In genomic region chr20:34637245-34638185, GRCh38 we compare ENCODE assay signal across 11 cellular contexts. TPM values are rescaled to one million over a fixed set of nuclear protein-coding genes. Genes with fewer than 3 reads are reported as not detected.
A peak's percentile ranks its signal among the peaks of the same experiment; 100 is the strongest.
DNase-seq lines count a peak whose midpoint lies in the region; ATAC-seq, FAIRE-seq and TF ChIP-seq lines count a peak whose summit lies in the region.
"Had no signal": no experiment of that assay in that cellular context is flagged by ENCODE, and none has a peak within 500 bp of the region (broad histone marks: within the 10 kb centered on the region; RNA-seq: fewer than 3 reads in every experiment).

No MANE protein-coding gene starts in this region.

- 0 out of 4 replicates have a peak, but pooled peaks cover 0 to 3% of the 10 kb centered on the region in 2 experiments for H3K79me1 ChIP-seq in IMR-90 (ENCODE audit: low read depth in 1 of 2, low read length in 2 of 2)

- no peak for TF ChIP-seq POLR2A in IMR-90 (IDR thresholded peaks at IDR 0.05; ENCODE audit: low read depth, low read length)
- TF ChIP-seq POLR2A in HepG2 (IDR thresholded peaks at IDR 0.05; ENCODE audit: insufficient read depth in 1 of 2, low read depth in 2 of 2, low read length in 2 of 2) = no peak

- peak overlapping the region; percentile 57; the same call in 1 of the 2 replicates for H3K23ac ChIP-seq in IMR-90 (ENCODE audit: low read depth, low read length)

- H3K9me3 ChIP-seq in IMR-90 (ENCODE audit: control insufficient read depth, insufficient read depth, low read length) (no peaks in the 10 kb centered on the region), HepG2 (ENCODE audit: low read length) (no peaks in the 10 kb centered on the region)

- H3K4ac ChIP-seq in IMR-90 (ENCODE audit: low read depth, low read length) = peak overlapping the region; percentile 82

- peak overlapping the region in 1 of 2 experiments; percentile 58; a peak in 2 of 4 replicates for H4K8ac ChIP-seq in IMR-90 (ENCODE audit: low read depth in 2 of 2, low read length in 2 of 2)

- DNase-seq in IMR-90 (peak; percentile 80), dermis blood vessel endothelial cell (peak; percentile 9), HepG2 (ENCODE audit: low spot score) (peak; percentile 90), stromal cell of bone marrow (ENCODE audit: low read depth) (peak; percentile 81), NCI-H1417 (lab: John Stamatoyannopoulos, UW) (no peak), NOMO-1 treated with DMSO at 0.1 percent for 48 hours (lab: John Stamatoyannopoulos, UW; ENCODE audit: unreplicated experiment) (no peak)
- no peak for DNase-seq in activated CD4-positive, CD25-positive, alpha-beta regulatory T cell treated with anti-CD3 and anti-CD28 coated beads, Interleukin-2, amount 50 U/mL, for 72 hours
- DNase-seq: DND-41, NCI-H1105 had no signal

- peak overlapping the region; percentile 76 for H2BK5ac ChIP-seq in IMR-90 (ENCODE audit: low read depth, low read length, poor library complexity, severe bottlenecking)

- in situ Hi-C loops in IMR-90 (cut with MboI; ENCODE audit: low sequenced_read_pairs) (no loop called here), HepG2 (cut with HindIII; ENCODE audit: extremely low pct_ligation_motif_present, low pct_unique_long_range_greater_than_20kb) (no loop called here)

- H3K4me2 ChIP-seq in IMR-90 (ENCODE audit: low read depth, low read length) (peak overlapping the region; percentile 30), HepG2 (ENCODE audit: low read depth, low read length) (no peak overlapping the region; the same call in 1 of the 2 replicates)

- peak overlapping the region; percentile 89 for H2BK20ac ChIP-seq in IMR-90 (ENCODE audit: low read depth, low read length)

- peak overlapping the region; percentile 88 for H4K91ac ChIP-seq in IMR-90 (ENCODE audit: insufficient read depth, low read depth, low read length)

- H3K4me3 ChIP-seq in IMR-90 (ENCODE audit: insufficient read depth, low read depth, low read length) = no peak overlapping the region
- H3K4me3 ChIP-seq in HepG2 (replicated peaks in 1 of 3; ENCODE audit: insufficient read depth in 1 of 3, low read depth in 2 of 3, low read length in 3 of 3) = no peak overlapping the region

- H2BK15ac ChIP-seq in IMR-90 (ENCODE audit: low read depth, low read length) = peak overlapping the region; percentile 57; the same call in 1 of the 3 replicates

- no peak for FAIRE-seq in HepG2 (lab: Jason Lieb, UNC)

- H3K9me1 ChIP-seq in IMR-90 (ENCODE audit: insufficient read depth, low read length) = peaks cover 3% of the 10 kb centered on the region; the same call in 1 of the 2 replicates

- peak overlapping the region; percentile 80 for H3K14ac ChIP-seq in IMR-90 (replicated peaks; ENCODE audit: low read depth, low read length)

- peak overlapping the region; percentile 87 for H2BK120ac ChIP-seq in IMR-90 (ENCODE audit: low read depth, low read length)

- no peak for TF ChIP-seq RAD21 in IMR-90 (IDR thresholded peaks at IDR 0.05; ENCODE audit: low read length)
- TF ChIP-seq RAD21 in HepG2 (CRISPR knock-in tag; IDR thresholded peaks at IDR 0.05) = no peak

- H3K79me2 ChIP-seq in HepG2 (ENCODE audit: insufficient read depth, low read length) = no peaks in the 10 kb centered on the region

- BruUV-seq in IMR-90 (replicated peaks; lab: Mats Ljungman, UMichigan) = no TSS peak
- BruUV-seq in HepG2 (replicated peaks; lab: Mats Ljungman, UMichigan) = no TSS peak

- H3K18ac ChIP-seq in IMR-90 (ENCODE audit: low read depth, low read length) = peak overlapping the region; percentile 98

- H4K5ac ChIP-seq in IMR-90 (ENCODE audit: low read depth, low read length) = peak overlapping the region; percentile 94

- H3K9ac ChIP-seq in IMR-90 (ENCODE audit: low read depth, low read length) = no peak overlapping the region
- H3K9ac ChIP-seq in HepG2 (ENCODE audit: insufficient read depth, low read depth, low read length) = no peak overlapping the region

- H3K27ac ChIP-seq in IMR-90 (ENCODE audit: insufficient read depth, low read length) (peak overlapping the region; percentile 85), HepG2 (ENCODE audit: extremely low read length, insufficient read depth, low read length) (peak overlapping the region; percentile 54)

- H3K36me3 ChIP-seq in IMR-90 (ENCODE audit: control insufficient read depth, insufficient read depth, low read length) = peaks cover 4% of the 10 kb centered on the region
- H3K36me3 ChIP-seq in HepG2 (replicated peaks in 1 of 2; ENCODE audit: control insufficient read depth in 1 of 2, insufficient read depth in 2 of 2, low read length in 2 of 2) = peaks cover 16 to 60% of the 10 kb centered on the region in 2 experiments

- no peaks in the 10 kb centered on the region for H4K20me1 ChIP-seq in IMR-90 (ENCODE audit: insufficient read depth, low read length)
- no peaks in the 10 kb centered on the region for H4K20me1 ChIP-seq in HepG2 (ENCODE audit: insufficient read depth, low read length)

- intact Hi-C loops in IMR-90 (cut with micrococcal nuclease) (no loop called here), HepG2 (cut with micrococcal nuclease; ENCODE audit: unreplicated experiment) (loop anchor here (2.0 to 5.0 kb wide), 2 partner anchors 17 to 70 kb away; no protein-coding TSS in a partner anchor)

- H3K27me3 ChIP-seq in IMR-90 (ENCODE audit: control insufficient read depth, insufficient read depth, low read length) (no peaks in the 10 kb centered on the region), HepG2 (ENCODE audit: control insufficient read depth in 1 of 2, insufficient read depth in 2 of 2, low read length in 2 of 2) (no peaks in the 10 kb centered on the region)

- POLR2A ChIA-PET in IMR-90 (lab: Charles Lee; ENCODE audit: unreplicated experiment) (no interaction called here), HepG2 (lab: Yijun Ruan, JAX) (interaction anchor here (1.0 to 4.9 kb wide), 4 partner anchors 16 to 274 kb away, joined by 5 to 44 read pairs (median 5); partner anchors contain the start of genes ITCH and TP53INP2)

- peak overlapping the region; percentile 83 for H2AK5ac ChIP-seq in IMR-90 (ENCODE audit: low read depth, low read length)

- no peak for TF ChIP-seq CTCF in IMR-90 (conservative IDR thresholded peaks at IDR 0.05; ENCODE audit: low read depth, low read length)
- no peak for TF ChIP-seq CTCF in HepG2 (CRISPR knock-in tag; IDR thresholded peaks at IDR 0.05)

- H2AK9ac ChIP-seq in IMR-90 (replicated peaks; ENCODE audit: low read depth, low read length, poor library complexity) = peak overlapping the region; percentile 77

- H3K56ac ChIP-seq in IMR-90 (ENCODE audit: extremely low read depth, insufficient read depth, low read length) = no peak overlapping the region

- TF ChIP-seq EP300 in HepG2 (IDR thresholded peaks at IDR 0.05; ENCODE audit: low read depth in 2 of 2, low read length in 2 of 2) (peak; percentile 69 to 87; a peak in 3 of 4 replicates), HepG2 (CRISPR knock-in tag; IDR thresholded peaks at IDR 0.05; ENCODE audit: borderline replicate concordance) (peak; percentile 48; the same call in 1 of the 2 replicates)

- CTCF ChIA-PET in IMR-90 (lab: Yijun Ruan, JAX) = no interaction called here
- CTCF ChIA-PET in HepG2 (lab: Yijun Ruan, JAX; ENCODE audit: low intra/inter-chr PET ratio, low total read pairs) = no interaction called here

- dilution Hi-C loops in IMR-90 (cut with HindIII; ENCODE audit: low sequenced_read_pairs, unreplicated experiment) = no loop called here

- WGBS in IMR-90 (ENCODE audit: extremely low coverage in 2 of 2, insufficient read length in 1 of 2), 2 experiments = 83% methylated on average over 2 of the region's 6 CpGs; no CpG with 5 or more reads in 1 of the 2 experiments
- WGBS in HepG2 (ENCODE audit: low lambda C conversion rate) = 78% methylated on average over 6 of the region's 6 CpGs

- H3K4me1 ChIP-seq in IMR-90 (ENCODE audit: control insufficient read depth, insufficient read depth, low read length) (peaks cover 6% of the 10 kb centered on the region), HepG2 (ENCODE audit: insufficient read depth, low read length) (peaks cover 57% of the 10 kb centered on the region)

- ATAC-seq in IMR-90 (ENCODE audit: low read depth) (peak; percentile 89), HepG2 (peak; percentile 85), HG03342 (IDR thresholded peaks at IDR 0.05; ENCODE audit: unreplicated experiment) (no peak)
- ATAC-seq: Panc1 had no signal

- H2AFZ ChIP-seq in IMR-90 (replicated peaks; ENCODE audit: low read length, poor library complexity) = no peak overlapping the region
- no peak overlapping the region for H2AFZ ChIP-seq in HepG2 (ENCODE audit: low read length)

TF ChIP-seq in IMR-90, 13 proteins besides CTCF, POLR2A, EP300 and RAD21 (continues in another document):
- no peak for TF ChIP-seq SMC3 (IDR thresholded peaks at IDR 0.05; ENCODE audit: low read depth, low read length)

TF ChIP-seq in HepG2, 621 proteins besides CTCF, POLR2A, EP300 and RAD21 (continues in another document):
- TF ChIP-seq ZNF10 (CRISPR knock-in tag; IDR thresholded peaks at IDR 0.05; ENCODE audit: borderline replicate concordance, low read depth) = no peak

RNA-seq across cellular contexts. Expression of gene PIGU, which starts 39.4 kb away (rescaled TPM):
- total RNA-seq in IMR-90 (2012; rRNA removed) (11.1 and 16.1 TPM in 2 replicates), dermis blood vessel endothelial cell (7.8 and 8.3 TPM in 2 replicates), HepG2 (2016; rRNA removed; fragmentation: Illumina TruSeq; extraction: Trizol) (27.1 and 45.5 TPM in 2 replicates)
- polyA plus RNA-seq in IMR-90 (2012; rRNA removed) (31.1 and 32.4 TPM in 2 replicates), HepG2 (2011; rRNA removed) (175 and 231 TPM in 2 replicates)
- polyA plus RNA-seq in IMR-90 (2012; cell fraction: cytosol; rRNA removed) = 18.5 and 21.3 TPM in 2 replicates
- polyA plus RNA-seq in IMR-90 (2012; cell fraction: nucleus; rRNA removed; ENCODE audit: low replicate concordance) = 9.5 and 16.5 TPM in 2 replicates
- total RNA-seq in HepG2 (2016; cell fraction: cytosol; rRNA removed; fragmentation: Illumina TruSeq; extraction: Trizol; ENCODE audit: low read depth) = 7.9 and 10.2 TPM in 2 replicates
- 22.7 and 40.7 TPM in 2 replicates for total RNA-seq in HepG2 (2016; cell fraction: insoluble cytoplasmic fraction; rRNA removed; fragmentation: Illumina TruSeq; extraction: Trizol)
- 13.9 and 15.8 TPM in 2 replicates for total RNA-seq in HepG2 (2016; cell fraction: membrane; rRNA removed; fragmentation: Illumina TruSeq; extraction: Trizol)
- total RNA-seq in HepG2 (2016; cell fraction: nucleus; rRNA removed; fragmentation: Illumina TruSeq; extraction: Trizol) = 46.7 and 53.0 TPM in 2 replicates
- 173 and 228 TPM in 2 replicates for polyA plus RNA-seq in HepG2 (2011; cell fraction: cytosol; rRNA removed)
- polyA plus RNA-seq in HepG2 (2011; cell fraction: nucleus; rRNA removed) = 61.5 and 68.6 TPM in 2 replicates
- 58.5 and 63.1 TPM in 2 replicates for polyA plus RNA-seq in HepG2 (2012)
- polyA plus RNA-seq in HepG2 (2016; cell fraction: cytosol; fragmentation: Illumina TruSeq; extraction: Trizol; ENCODE audit: low read depth) = 12.5 and 12.8 TPM in 2 replicates
- polyA plus RNA-seq in HepG2 (2016; cell fraction: insoluble cytoplasmic fraction; fragmentation: Illumina TruSeq; extraction: Trizol; ENCODE audit: low read depth) = 38.7 and 42.6 TPM in 2 replicates
- polyA plus RNA-seq in HepG2 (2016; cell fraction: membrane; fragmentation: Illumina TruSeq; extraction: Trizol; ENCODE audit: low read depth) = 20.5 and 21.1 TPM in 2 replicates
- polyA plus RNA-seq in HepG2 (2016; cell fraction: nucleus; fragmentation: Illumina TruSeq; extraction: Trizol; ENCODE audit: insufficient read depth, low read depth) = 88.7 and 94.6 TPM in 2 replicates
- polyA minus RNA-seq in HepG2 (2011; rRNA and poly(A)+ RNA removed; ENCODE audit: low replicate concordance) = 185 and 339 TPM in 2 replicates
- polyA minus RNA-seq in HepG2 (2011; cell fraction: cytosol; rRNA and poly(A)+ RNA removed) = 49.4 and 49.8 TPM in 2 replicates
- 55.5 and 65.3 TPM in 2 replicates for polyA minus RNA-seq in HepG2 (2011; cell fraction: nucleus; rRNA and poly(A)+ RNA removed)

Comparison
In these comparisons a context has a peak if more than half of its experiments do, and no peak if none do; other contexts are left out.
1. DNase-seq: peak in IMR-90 (single experiment), dermis blood vessel endothelial cell (single experiment), HepG2 (single experiment) and stromal cell of bone marrow (single experiment); none in NCI-H1417 (0 of 3), NOMO-1 treated with DMSO at 0.1 percent for 48 hours (single experiment) and activated CD4-positive, CD25-positive, alpha-beta regulatory T cell treated with anti-CD3 and anti-CD28 coated beads, Interleukin-2, amount 50 U/mL, for 72 hours (single experiment).